1 cellular context compared by ENCODE assay signal in genomic region chr12:89363582-89363981, GRCh38.
TF ChIP-seq lines count a peak whose summit lies in the region.

No MANE protein-coding gene starts in this region.

TF ChIP-seq in HepG2, 621 proteins besides CTCF, POLR2A, EP300 and RAD21 (continued from another document):
- TF ChIP-seq ZNF12 (CRISPR knock-in tag; IDR thresholded peaks at IDR 0.05) (no peak), PREB (CRISPR knock-in tag; IDR thresholded peaks at IDR 0.05) (no peak), MAFK (conservative IDR thresholded peaks at IDR 0.05 in 1 of 2, IDR thresholded peaks at IDR 0.05 in 1 of 2; ENCODE audit: low read length in 2 of 2) (no peak), ZHX1 (CRISPR knock-in tag; IDR thresholded peaks at IDR 0.05; ENCODE audit: low read depth) (no peak), CENPX (CRISPR knock-in tag; IDR thresholded peaks at IDR 0.05) (no peak), GZF1 (CRISPR knock-in tag; IDR thresholded peaks at IDR 0.05) (no peak), KDM4B (CRISPR knock-in tag; IDR thresholded peaks at IDR 0.05) (no peak), FOXP1 (IDR thresholded peaks at IDR 0.05) (no peak), FOXP1 (CRISPR knock-in tag; IDR thresholded peaks at IDR 0.05) (no peak), ZNF20 (CRISPR knock-in tag; IDR thresholded peaks at IDR 0.05) (no peak), PPARG (CRISPR knock-in tag; conservative IDR thresholded peaks at IDR 0.05) (no peak), CSRNP1 (CRISPR knock-in tag; IDR thresholded peaks at IDR 0.05) (no peak), ZNF510 (CRISPR knock-in tag; IDR thresholded peaks at IDR 0.05; ENCODE audit: low read depth) (no peak), BHLHE40 (IDR thresholded peaks at IDR 0.05; ENCODE audit: low read length) (no peak), YEATS4 (CRISPR knock-in tag; IDR thresholded peaks at IDR 0.05; ENCODE audit: borderline replicate concordance) (no peak), NAIF1 (CRISPR knock-in tag; IDR thresholded peaks at IDR 0.05; ENCODE audit: borderline replicate concordance) (no peak), FUBP1 (CRISPR knock-in tag; IDR thresholded peaks at IDR 0.05; ENCODE audit: borderline replicate concordance) (no peak), DNMT1 (CRISPR knock-in tag; IDR thresholded peaks at IDR 0.05) (no peak), ZNF703 (CRISPR knock-in tag; IDR thresholded peaks at IDR 0.05; ENCODE audit: borderline replicate concordance) (no peak)
